9 cellular contexts compared by ENCODE assay signal in the genomic region with DNA sequence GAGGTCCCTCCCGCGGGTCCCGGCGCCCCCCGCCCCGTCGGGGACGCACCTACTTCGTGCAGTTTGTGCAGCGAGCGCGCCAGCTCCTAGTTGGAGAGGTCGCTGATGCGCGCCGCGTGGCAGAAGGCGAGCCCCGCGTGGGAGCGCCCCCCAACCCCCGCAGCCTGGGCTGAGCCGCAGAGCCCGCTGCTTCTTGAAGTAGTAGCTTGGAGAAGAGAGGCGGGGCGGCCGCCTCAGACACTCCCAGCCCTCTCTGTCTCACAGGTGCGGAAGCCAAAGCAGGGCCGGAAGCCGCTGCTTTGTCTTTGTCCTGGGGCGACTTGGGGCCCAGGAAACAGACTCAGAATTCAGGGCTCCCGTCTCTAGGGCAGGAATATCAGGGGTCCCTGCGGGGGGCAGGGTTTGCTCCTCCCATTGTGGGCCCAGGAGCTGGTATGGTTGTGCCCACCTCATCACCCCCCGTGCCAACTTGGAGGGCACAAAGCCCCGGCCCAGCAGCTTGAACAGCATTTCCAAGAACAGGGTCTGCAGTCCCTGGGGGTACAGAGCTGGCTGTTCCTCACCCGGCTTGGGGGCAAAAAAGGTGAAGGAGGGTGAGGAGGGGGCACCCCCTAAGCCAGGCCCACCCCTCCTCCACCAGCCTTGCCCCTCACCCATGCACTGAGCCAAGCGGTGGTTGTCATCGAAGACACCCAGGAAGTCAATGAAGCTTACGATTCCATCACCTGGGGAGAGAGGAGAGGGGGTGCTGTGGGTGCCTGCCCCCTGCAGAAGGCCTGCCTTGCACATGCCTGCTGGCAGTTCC. TPM values are rescaled to one million over a fixed set of nuclear protein-coding genes. Genes with fewer than 3 reads are reported as not detected.
DNase-seq lines count a peak whose midpoint lies in the region; ATAC-seq lines count a peak whose summit lies in the region.
"Had no signal": no experiment of that assay in that cellular context is flagged by ENCODE, and none has a peak within 500 bp of the region (broad histone marks: within the 10 kb centered on the region; RNA-seq: fewer than 3 reads in every experiment).

No MANE protein-coding gene starts in this region.

- H3K27ac Mint-ChIP-seq in activated naive CD8-positive, alpha-beta T cell treated with anti-CD3 and anti-CD28 coated beads, Interleukin-2, amount 50 U/mL, for 24 hours: peak overlapping the region; percentile 88

- DNase-seq in SJCRH30 (peak; percentile 21 to 27), iPS-NIHi11 (ENCODE audit: low spot score) (peak; percentile 86), cerebellar nuclear complex (lab: John Stamatoyannopoulos, UW) (no peak)
- DNase-seq in activated naive CD8-positive, alpha-beta T cell treated with anti-CD3 and anti-CD28 coated beads, Interleukin-2, amount 50 U/mL, for 24 hours: peak; percentile 69
- DNase-seq in stimulated activated CD4-positive, alpha-beta T cell treated with anti-CD3 and anti-CD28 coated beads, Interleukin-2, amount 100 ng/mL, for 48 hours: peak; percentile 43 to 68

- H3K79me2 ChIP-seq in ACC112 (ENCODE audit: control insufficient read depth, insufficient read depth, low read length, unreplicated experiment): no peaks in the 10 kb centered on the region

- H3K36me3 ChIP-seq in ACC112 (ENCODE audit: insufficient read depth, low read length) (no peaks in the 10 kb centered on the region), SJCRH30 (no peaks in the 10 kb centered on the region)

- H3K27me3 ChIP-seq in ACC112 (ENCODE audit: insufficient read depth, low read length): no peaks in the 10 kb centered on the region
- no peaks in the 10 kb centered on the region for H3K27me3 ChIP-seq in SJCRH30

- ATAC-seq in GM19035 (IDR thresholded peaks at IDR 0.05; ENCODE audit: unreplicated experiment) (peak; percentile 50), HG03378 (IDR thresholded peaks at IDR 0.05; ENCODE audit: unreplicated experiment) (peak; percentile 33)
- peak; percentile 65 for ATAC-seq in activated naive CD8-positive, alpha-beta T cell treated with anti-CD3 and anti-CD28 coated beads, Interleukin-2, amount 50 U/mL, for 24 hours

- peak overlapping the region; percentile 86 for H2AFZ ChIP-seq in ACC112 (ENCODE audit: low read length, unreplicated experiment)

- H3K27me3 Mint-ChIP-seq in activated naive CD8-positive, alpha-beta T cell treated with anti-CD3 and anti-CD28 coated beads, Interleukin-2, amount 50 U/mL, for 24 hours: no peaks in the 10 kb centered on the region

- H3K4me1 Mint-ChIP-seq in activated naive CD8-positive, alpha-beta T cell treated with anti-CD3 and anti-CD28 coated beads, Interleukin-2, amount 50 U/mL, for 24 hours: peaks cover 61% of the 10 kb centered on the region

- H3K9me3 ChIP-seq in SJCRH30 (replicated peaks): no peaks in the 10 kb centered on the region

- peaks cover 37% of the 10 kb centered on the region for H3K36me3 Mint-ChIP-seq in activated naive CD8-positive, alpha-beta T cell treated with anti-CD3 and anti-CD28 coated beads, Interleukin-2, amount 50 U/mL, for 24 hours (ENCODE audit: low read depth)

- no peak overlapping the region for H3K27ac ChIP-seq in ACC112 (ENCODE audit: low read depth, low read length)
- peak overlapping the region; percentile 13; the same call in 1 of the 2 replicates for H3K27ac ChIP-seq in SJCRH30

- H3K4me1 ChIP-seq in ACC112 (ENCODE audit: control insufficient read depth, insufficient read depth, low read length, unreplicated experiment) (peaks cover 7% of the 10 kb centered on the region), SJCRH30 (no peaks in the 10 kb centered on the region)

- peak overlapping the region; percentile 83 for H3K4me3 Mint-ChIP-seq in activated naive CD8-positive, alpha-beta T cell treated with anti-CD3 and anti-CD28 coated beads, Interleukin-2, amount 50 U/mL, for 24 hours

- peak overlapping the region; percentile 74 for H3K4me3 ChIP-seq in ACC112 (ENCODE audit: low read depth, low read length)
- H3K4me3 ChIP-seq in SJCRH30: peak overlapping the region; percentile 63

- no peaks in the 10 kb centered on the region for H3K9me3 Mint-ChIP-seq in activated naive CD8-positive, alpha-beta T cell treated with anti-CD3 and anti-CD28 coated beads, Interleukin-2, amount 50 U/mL, for 24 hours

RNA-seq across cellular contexts. Expression of gene SPATA32, which starts 13.6 kb away (rescaled TPM):
- total RNA-seq in SJCRH30 (2014; rRNA removed; shearing (Covaris generic)): 0.08 TPM in 1 of 2 replicates, not detected in the other
- total RNA-seq: subcutaneous adipose tissue had no signal

RNA-seq across cellular contexts. Expression of gene FMNL1, which starts 26.6 kb away (rescaled TPM):
- 0.91 and 1.1 TPM in 2 replicates for total RNA-seq in SJCRH30 (2014; rRNA removed; shearing (Covaris generic))

Comparison
In these comparisons a context has a peak if more than half of its experiments do, and no peak if none do; other contexts are left out.
1. DNase-seq: peak in SJCRH30 (2 of 2), activated naive CD8-positive, alpha-beta T cell treated with anti-CD3 and anti-CD28 coated beads, Interleukin-2, amount 50 U/mL, for 24 hours (single experiment), iPS-NIHi11 (single experiment) and stimulated activated CD4-positive, alpha-beta T cell treated with anti-CD3 and anti-CD28 coated beads, Interleukin-2, amount 100 ng/mL, for 48 hours (2 of 2); none in cerebellar nuclear complex (0 of 2).
2. Peak in every context shown above with its lines, with median percentiles within 50 percentile points of each other: ATAC-seq.